In the genomic region with DNA sequence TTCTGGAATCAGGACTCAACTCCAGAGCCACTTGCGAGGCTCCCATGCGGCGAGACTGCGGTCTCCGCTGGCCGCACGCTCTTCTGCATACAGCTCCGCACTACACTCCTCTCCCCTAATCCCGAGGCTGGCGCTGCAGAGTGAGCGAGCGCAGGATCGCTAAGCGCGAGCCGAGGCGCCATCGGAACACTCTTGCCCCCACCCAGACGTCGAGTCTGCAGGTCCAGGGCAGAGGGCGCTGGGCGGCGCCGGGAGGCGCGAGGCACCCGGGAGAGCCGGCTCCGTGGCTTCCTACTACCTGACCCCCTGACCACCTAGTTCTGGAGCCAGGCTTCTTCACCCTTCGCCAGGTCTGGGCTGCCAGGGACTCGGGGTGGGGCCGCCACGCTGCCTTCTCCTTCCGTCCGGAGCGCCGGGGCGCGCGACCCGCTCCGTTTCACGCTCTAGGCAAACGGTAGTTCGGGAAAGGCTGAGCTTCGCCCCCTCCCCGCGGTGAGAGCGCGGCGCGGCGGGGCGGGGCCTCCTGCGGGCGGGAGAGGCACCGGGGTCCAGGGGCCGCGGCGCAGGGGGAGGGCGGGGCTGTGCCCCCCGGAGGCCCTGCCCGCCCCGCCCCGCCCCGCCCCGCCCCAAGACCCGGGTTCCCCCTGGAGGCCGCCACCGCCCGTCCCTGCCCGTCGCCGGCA, we compare ENCODE assay signal across 8 cellular contexts. TPM values are rescaled to one million over a fixed set of nuclear protein-coding genes. Genes with fewer than 3 reads are reported as not detected.
A peak's percentile ranks its signal among the peaks of the same experiment; 100 is the strongest.
DNase-seq lines count a peak whose midpoint lies in the region; ATAC-seq and TF ChIP-seq lines count a peak whose summit lies in the region.

No MANE protein-coding gene starts in this region.

- no peaks in the 10 kb centered on the region for H3K27me3 ChIP-seq in right atrium auricular region

- H3K9me3 ChIP-seq in HEK293 (ENCODE audit: control insufficient read depth, insufficient read depth, low read depth, low read length): no peaks in the 10 kb centered on the region
- no peaks in the 10 kb centered on the region for H3K9me3 ChIP-seq in right atrium auricular region

- peak; percentile 89 for DNase-seq in GM10248 (ENCODE audit: extremely low spot score)
- DNase-seq in NAMALWA (ENCODE audit: low spot score): peak; percentile 64
- DNase-seq in SW480 (ENCODE audit: low spot score): peak; percentile 77
- DNase-seq in anterior cingulate cortex (lab: John Stamatoyannopoulos, UW): peak in 53 of 58 donors; percentile 26 to 84 (median 58)
- peak; percentile 77 for DNase-seq in right atrium auricular region (ENCODE audit: low spot score)
- peak; percentile 89 for DNase-seq in posterior vena cava (ENCODE audit: low spot score)

- H3K36me3 ChIP-seq in HEK293 (ENCODE audit: control insufficient read depth in 2 of 2, insufficient read depth in 1 of 2, low read length in 2 of 2) (no peaks in the 10 kb centered on the region), right atrium auricular region (no peaks in the 10 kb centered on the region)

- H3K27ac ChIP-seq in HEK293 (ENCODE audit: extremely low read depth, low read depth, low read length) (peak overlapping the region; percentile 90), right atrium auricular region (peak overlapping the region; percentile 90 to 91)

- POLR2A ChIA-PET in GM10248 (lab: Yijun Ruan, JAX): interaction anchor here (0.5 to 0.6 kb wide), 3 partner anchors 36 to 666 kb away, joined by 3 to 5 read pairs (median 4); no protein-coding TSS in a partner anchor
- POLR2A ChIA-PET in HEK293 (lab: Yijun Ruan, JAX): interaction anchor here (0.6 to 2.5 kb wide), 16 partner anchors 9 to 97 kb away, joined by 3 to 23 read pairs (median 12); partner anchors contain the start of gene PSMG4

- intact Hi-C loops in posterior vena cava (cut with DNase I): loop anchor here in 1 of 2 donors (5.0 kb wide), 1 partner anchor 90 kb away; no protein-coding TSS in a partner anchor

- TF ChIP-seq CTCF in GM10248 (IDR thresholded peaks at IDR 0.05; ENCODE audit: control extremely low read depth, extremely low read depth, low read depth, missing control alignments) (no peak), HEK293 (tag by site-specific recombination; IDR thresholded peaks at IDR 0.05) (peak; percentile 90), right atrium auricular region (IDR thresholded peaks at IDR 0.05) (no peak)

- CTCF ChIA-PET in GM10248 (lab: Yijun Ruan, JAX): interaction anchor here (0.7 to 2.9 kb wide), 7 partner anchors 10 to 114 kb away, joined by 3 to 9 read pairs (median 3); no protein-coding TSS in a partner anchor
- CTCF ChIA-PET in HEK293 (lab: Yijun Ruan, JAX): interaction anchor here (0.7 to 1.6 kb wide), 7 partner anchors 10 to 321 kb away, joined by 3 to 12 read pairs (median 5); no protein-coding TSS in a partner anchor

- no peak for ATAC-seq in GM18858 (IDR thresholded peaks at IDR 0.05; ENCODE audit: unreplicated experiment)

- H3K4me3 ChIP-seq in HEK293 (ENCODE audit: low read depth, low read length) (peak overlapping the region; percentile 63), right atrium auricular region (peak overlapping the region; percentile 61 to 82)

- H3K4me1 ChIP-seq in HEK293 (ENCODE audit: control insufficient read depth, insufficient read depth, low read length) (peaks cover 24% of the 10 kb centered on the region), right atrium auricular region (peaks cover 0 to 22% of the 10 kb centered on the region in 2 donors)

TF ChIP-seq in HEK293, 187 proteins besides CTCF, POLR2A, EP300 and RAD21 (continues in another document):
- TF ChIP-seq KLF10 (tag by site-specific recombination; IDR thresholded peaks at IDR 0.05) (peak; percentile 51; the same call in 1 of the 2 replicates), ZNF157 (tag by site-specific recombination; IDR thresholded peaks at IDR 0.05) (no peak), KLF9 (tag by site-specific recombination; IDR thresholded peaks at IDR 0.05; ENCODE audit: low read depth) (no peak), REST (tag by site-specific recombination; IDR thresholded peaks at IDR 0.05) (0 out of 2 replicates have a peak, but pooled peaks have one; percentile 18), ZNF777 (tag by site-specific recombination; IDR thresholded peaks at IDR 0.05; ENCODE audit: borderline replicate concordance) (peak; percentile 74; the same call in 1 of the 2 replicates), ZSCAN5A (tag by site-specific recombination; IDR thresholded peaks at IDR 0.05) (peak; percentile 66; the same call in 1 of the 2 replicates), ZBTB48 (tag by site-specific recombination; IDR thresholded peaks at IDR 0.05) (peak; percentile 74), ZFP69B (tag by site-specific recombination; IDR thresholded peaks at IDR 0.05) (peak; percentile 67), ZIC2 (tag by site-specific recombination; IDR thresholded peaks at IDR 0.05) (peak; percentile 75; the same call in 1 of the 2 replicates), ZEB2 (tag by site-specific recombination; IDR thresholded peaks at IDR 0.05) (peak; percentile 84), GLIS1 (tag by site-specific recombination; IDR thresholded peaks at IDR 0.05) (peak; percentile 53; the same call in 1 of the 2 replicates), KLF1 (tag by site-specific recombination; IDR thresholded peaks at IDR 0.05) (peak; percentile 67; the same call in 1 of the 2 replicates), ZNF747 (tag by site-specific recombination; IDR thresholded peaks at IDR 0.05) (no peak), SETDB1 (IDR thresholded peaks at IDR 0.05; ENCODE audit: insufficient read length, low read length) (no peak), ZNF629 (tag by site-specific recombination; IDR thresholded peaks at IDR 0.05) (no peak; the same call in 1 of the 2 replicates), ZNF837 (tag by site-specific recombination; IDR thresholded peaks at IDR 0.05) (no peak), KLF7 (tag by site-specific recombination; IDR thresholded peaks at IDR 0.05; ENCODE audit: borderline replicate concordance) (peak; percentile 78)
- TF ChIP-seq, protein P1, sequence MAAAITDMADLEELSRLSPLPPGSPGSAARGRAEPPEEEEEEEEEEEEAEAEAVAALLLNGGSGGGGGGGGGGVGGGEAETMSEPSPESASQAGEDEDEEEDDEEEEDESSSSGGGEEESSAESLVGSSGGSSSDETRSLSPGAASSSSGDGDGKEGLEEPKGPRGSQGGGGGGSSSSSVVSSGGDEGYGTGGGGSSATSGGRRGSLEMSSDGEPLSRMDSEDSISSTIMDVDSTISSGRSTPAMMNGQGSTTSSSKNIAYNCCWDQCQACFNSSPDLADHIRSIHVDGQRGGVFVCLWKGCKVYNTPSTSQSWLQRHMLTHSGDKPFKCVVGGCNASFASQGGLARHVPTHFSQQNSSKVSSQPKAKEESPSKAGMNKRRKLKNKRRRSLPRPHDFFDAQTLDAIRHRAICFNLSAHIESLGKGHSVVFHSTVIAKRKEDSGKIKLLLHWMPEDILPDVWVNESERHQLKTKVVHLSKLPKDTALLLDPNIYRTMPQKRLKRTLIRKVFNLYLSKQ (tag by site-specific recombination; IDR thresholded peaks at IDR 0.05; ENCODE audit: borderline replicate concordance): no peak

RNA-seq across cellular contexts. Expression of gene TUBB2A, which starts 5.4 kb away (rescaled TPM):
- total RNA-seq in right atrium auricular region: 10 to 100 TPM; 33.8 to 42.2 TPM
- 10 to 100 TPM; 58.2 to 73.8 TPM for total RNA-seq in posterior vena cava

RNA-seq across cellular contexts. Expression of gene BPHL, which starts 44.2 kb away (rescaled TPM):
- total RNA-seq in right atrium auricular region: 10 to 100 TPM in 1 of 2 donors, 1 to 10 TPM in 1; 5.4 to 10.6 TPM
- 10 to 100 TPM in 1 of 2 donors, 1 to 10 TPM in 1; 9.0 to 11.0 TPM for total RNA-seq in posterior vena cava
